Comparison of ENCODE assay signal across 5 cellular contexts in the genomic region with DNA sequence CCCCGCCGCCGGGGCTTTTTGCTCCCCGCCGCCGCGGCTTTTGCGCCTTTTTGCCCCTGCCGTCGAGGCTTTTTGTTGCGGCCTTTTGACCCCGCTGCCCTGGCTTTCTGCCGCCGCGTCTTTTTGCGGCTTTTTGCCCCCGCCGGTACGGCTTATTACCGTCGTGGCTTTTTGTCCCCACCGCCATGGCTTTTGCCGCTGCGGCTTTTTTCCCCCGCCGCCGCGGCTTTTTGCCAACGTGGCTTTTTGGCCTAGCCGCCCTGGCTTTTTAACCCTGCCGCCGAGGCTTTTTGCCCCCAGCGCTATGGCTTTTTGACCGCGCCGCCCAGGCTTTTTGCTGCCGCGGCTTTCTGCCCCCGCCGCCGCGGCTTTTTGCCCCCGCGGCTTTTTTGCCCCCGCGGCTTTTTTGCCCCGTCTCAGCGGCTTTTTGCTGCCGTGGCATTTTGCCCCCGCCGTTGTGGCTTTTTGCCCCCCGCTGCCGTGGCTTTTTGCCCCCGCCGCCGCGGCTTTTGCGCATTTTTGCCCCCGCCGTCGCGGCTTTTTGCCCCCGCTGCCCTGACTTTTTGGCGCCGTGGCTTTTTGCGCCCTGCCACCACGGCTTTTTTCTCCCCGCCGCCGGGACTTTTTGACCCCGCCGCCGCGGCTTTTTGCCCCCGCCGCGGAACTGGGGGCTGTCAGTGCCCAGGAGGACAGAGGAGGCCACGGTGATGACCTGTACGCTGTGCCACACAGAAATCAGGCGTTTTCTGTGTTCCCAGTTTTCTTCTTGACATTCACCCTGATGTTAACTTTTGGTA.
A peak's percentile ranks its signal among the peaks of the same experiment; 100 is the strongest.
DNase-seq lines count a peak whose midpoint lies in the region; ATAC-seq and TF ChIP-seq lines count a peak whose summit lies in the region.
"Not testable (repeated sequence)": the region's sequence is repeated elsewhere in the genome, so short reads cannot be mapped to it uniquely, and the experiment has no call there.

No MANE protein-coding gene starts in this region.

- not testable (repeated sequence) for H3K4me1 ChIP-seq in lower lobe of right lung

- intact Hi-C loops in lower lobe of right lung (cut with DNase I), result not testable (repeated sequence)

- H3K27ac ChIP-seq in lower lobe of right lung, result not testable (repeated sequence)

- ATAC-seq in lower lobe of right lung, result not testable (repeated sequence)

- not testable (repeated sequence) for H3K4me3 Mint-ChIP-seq in chondrocyte (ENCODE audit: unreplicated experiment)

- not testable (repeated sequence) for H3K27me3 Mint-ChIP-seq in chondrocyte (ENCODE audit: low read depth)

- not testable (repeated sequence) for H3K36me3 ChIP-seq in lower lobe of right lung

- not testable (repeated sequence) for H3K9me3 ChIP-seq in lower lobe of right lung

- not testable (repeated sequence) for TF ChIP-seq CTCF in GM10266 (IDR thresholded peaks at IDR 0.05; ENCODE audit: control insufficient read depth, insufficient read depth, low read depth, missing control alignments); chondrocyte (IDR thresholded peaks at IDR 0.05); lower lobe of right lung (IDR thresholded peaks at IDR 0.05)

- H3K4me3 ChIP-seq in lower lobe of right lung, result not testable (repeated sequence)

- H3K36me3 Mint-ChIP-seq in chondrocyte (ENCODE audit: low read depth), result not testable (repeated sequence)

- H3K4me1 Mint-ChIP-seq in chondrocyte (ENCODE audit: low read depth), result not testable (repeated sequence)

- H3K27ac Mint-ChIP-seq in chondrocyte (ENCODE audit: unreplicated experiment), result not testable (repeated sequence)

- DNase-seq in AG08396 (ENCODE audit: low spot score), result peak; percentile 0
- DNase-seq in GM10266 (ENCODE audit: extremely low spot score), result peak; percentile 12
- peak; percentile 37 for DNase-seq in chondrocyte (ENCODE audit: low spot score)
- peak; percentile 0 for DNase-seq in iPS-NIHi7 (ENCODE audit: extremely low spot score)
- DNase-seq in lower lobe of right lung, result peak; percentile 15

- not testable (repeated sequence) for H3K9me3 Mint-ChIP-seq in chondrocyte (ENCODE audit: low read depth)

- H3K27me3 ChIP-seq in lower lobe of right lung (ENCODE audit: low read depth), result not testable (repeated sequence)
